In genomic region chr10:79079490-79080355, GRCh38 we compare ENCODE assay signal across 10 cellular contexts. TPM values are rescaled to one million over a fixed set of nuclear protein-coding genes. Genes with fewer than 3 reads are reported as not detected.
DNase-seq lines count a peak whose midpoint lies in the region; ATAC-seq, FAIRE-seq and TF ChIP-seq lines count a peak whose summit lies in the region.
"Had no signal": no experiment of that assay in that cellular context is flagged by ENCODE, and none has a peak within 500 bp of the region (broad histone marks: within the 10 kb centered on the region; RNA-seq: fewer than 3 reads in every experiment).

No MANE protein-coding gene starts in this region.

- DNase-seq in H9 (no peak), astrocyte (ENCODE audit: low read depth) (peak; percentile 68), hepatic stellate cell (ENCODE audit: low spot score) (peak; percentile 85), T-helper 1 cell (no peak)
- no peak for DNase-seq in activated CD4-positive, alpha-beta T cell treated with anti-CD3 and anti-CD28 coated beads for 48 hours
- DNase-seq: cortex of kidney, left colon had no signal

- no peaks in the 10 kb centered on the region for H3K79me1 ChIP-seq in H9 (ENCODE audit: insufficient read depth, low read depth, low read length, poor library complexity, severe bottlenecking)

- H3K4me3 Mint-ChIP-seq in H9 (no peak overlapping the region), astrocyte (ENCODE audit: unreplicated experiment) (peak overlapping the region; percentile 20)

- H3K4ac ChIP-seq in H9 (ENCODE audit: low read depth, low read length), result no peak overlapping the region

- H2AFZ ChIP-seq in H9 (ENCODE audit: low read length), result no peak overlapping the region
- H2AFZ ChIP-seq in astrocyte (ENCODE audit: low read depth, low read length), result no peak overlapping the region

- ATAC-seq in GM21786 (IDR thresholded peaks at IDR 0.05; ENCODE audit: unreplicated experiment) (no peak), GM18517 (IDR thresholded peaks at IDR 0.05; ENCODE audit: unreplicated experiment) (no peak)

- H4K91ac ChIP-seq in H9 (ENCODE audit: insufficient read length, low read depth, low read length), result no peak overlapping the region

- H3K4me1 Mint-ChIP-seq in H9 (peaks cover 67 to 72% of the 10 kb centered on the region in 2 experiments), astrocyte (ENCODE audit: low read depth, unreplicated experiment) (peaks cover 78% of the 10 kb centered on the region)

- H3K56ac ChIP-seq in H9 (ENCODE audit: insufficient read length, low read depth, low read length), result no peak overlapping the region

- H2BK120ac ChIP-seq in H9 (ENCODE audit: low read depth, low read length, poor library complexity, severe bottlenecking), result no peak overlapping the region

- no peak overlapping the region for H2AK5ac ChIP-seq in H9 (ENCODE audit: insufficient read length, low read length)

- H3K36me3 ChIP-seq in astrocyte (ENCODE audit: insufficient read depth, low read length) (no peaks in the 10 kb centered on the region), stomach smooth muscle (ENCODE audit: control insufficient read depth in 2 of 2, insufficient read depth in 2 of 2, low read length in 2 of 2) (no peaks in the 10 kb centered on the region)

- H3K14ac ChIP-seq in H9 (ENCODE audit: insufficient read depth, low read length), result no peak overlapping the region

- H3K9me3 Mint-ChIP-seq in H9 (no peaks in the 10 kb centered on the region), astrocyte (ENCODE audit: unreplicated experiment) (no peaks in the 10 kb centered on the region)

- no peak overlapping the region for H4K5ac ChIP-seq in H9 (ENCODE audit: insufficient read length, low read depth, low read length)

- H4K8ac ChIP-seq in H9 (replicated peaks; ENCODE audit: insufficient read length, low read depth, low read length), result no peak overlapping the region

- no peak overlapping the region for H2BK15ac ChIP-seq in H9 (ENCODE audit: low read depth, low read length)

- no peaks in the 10 kb centered on the region for H3K23me2 ChIP-seq in H9 (ENCODE audit: insufficient read length, low read depth, low read length, poor library complexity, severe bottlenecking)

- H3K4me2 ChIP-seq in H9 (ENCODE audit: insufficient read depth, insufficient read length, low read length), result no peak overlapping the region
- peak overlapping the region; percentile 79 for H3K4me2 ChIP-seq in astrocyte (ENCODE audit: low read length)

- H3K18ac ChIP-seq in H9 (ENCODE audit: insufficient read length, low read depth, low read length), result no peak overlapping the region

- no peak overlapping the region for H2BK5ac ChIP-seq in H9 (ENCODE audit: insufficient read length, low read length)

- H3K4me3 ChIP-seq in astrocyte (ENCODE audit: insufficient read depth, low read depth, low read length) (no peak overlapping the region), stomach smooth muscle (ENCODE audit: low read length in 2 of 2) (peak overlapping the region in 1 of 2 donors; percentile 22)

- no peak overlapping the region for H2BK12ac ChIP-seq in H9 (ENCODE audit: insufficient read length, low read depth, low read length)

- H3T11ph ChIP-seq in H9 (ENCODE audit: low read length), result no peak overlapping the region

- H3K79me2 ChIP-seq in H9 (ENCODE audit: insufficient read depth, low read length) (peaks cover 21% of the 10 kb centered on the region; the same call in 1 of the 2 replicates), astrocyte (ENCODE audit: insufficient read depth, low read length) (peaks cover 100% of the 10 kb centered on the region)

- no CpG with 5 or more reads among the region's 15 CpGs for WGBS in H9 (ENCODE audit: extremely low coverage, insufficient read length, low lambda C conversion rate)

- H3K27ac Mint-ChIP-seq in H9 (peak overlapping the region; percentile 29 to 59 (median 32); a peak in 3 of 7 replicates), astrocyte (ENCODE audit: unreplicated experiment) (peak overlapping the region; percentile 92)

- no peaks in the 10 kb centered on the region; a peak in 3 of 7 replicates for H3K36me3 Mint-ChIP-seq in H9 (ENCODE audit: insufficient read depth in 1 of 3, low read depth in 3 of 3)
- peaks cover 6% of the 10 kb centered on the region for H3K36me3 Mint-ChIP-seq in astrocyte (ENCODE audit: low read depth, unreplicated experiment)

- H3K27me3 Mint-ChIP-seq in H9 (ENCODE audit: low read depth), result peaks cover 1% of the 10 kb centered on the region; the same call in 1 of the 2 replicates
- H3K27me3 Mint-ChIP-seq in astrocyte (ENCODE audit: low read depth, unreplicated experiment), result no peaks in the 10 kb centered on the region

- H3K9ac ChIP-seq in H9 (ENCODE audit: extremely low read depth, insufficient read length, low read length) (no peak overlapping the region), astrocyte (ENCODE audit: low read length) (peak overlapping the region; percentile 84), stomach smooth muscle (ENCODE audit: low read length in 2 of 2) (peak overlapping the region in 1 of 2 donors; percentile 21)

- no peak overlapping the region for H3K27ac ChIP-seq in H9 (ENCODE audit: insufficient read length, low read depth, low read length)
- H3K27ac ChIP-seq in astrocyte (ENCODE audit: low read depth, low read length), result peak overlapping the region; percentile 97
- H3K27ac ChIP-seq in stomach smooth muscle (ENCODE audit: low read length), result peak overlapping the region; percentile 18

- H3K9me3 ChIP-seq in H9 (ENCODE audit: control insufficient read depth, low read depth, low read length) (no peaks in the 10 kb centered on the region), astrocyte (ENCODE audit: insufficient read depth, low read depth, low read length) (no peaks in the 10 kb centered on the region), stomach smooth muscle (ENCODE audit: control insufficient read depth in 2 of 2, low read length in 2 of 2) (no peaks in the 10 kb centered on the region)

- H3K4me1 ChIP-seq in H9 (ENCODE audit: insufficient read depth, low read length), result peaks cover 10% of the 10 kb centered on the region
- H3K4me1 ChIP-seq in astrocyte (ENCODE audit: insufficient read depth, low read length), result peaks cover 91% of the 10 kb centered on the region
- peaks cover 95% of the 10 kb centered on the region for H3K4me1 ChIP-seq in stomach smooth muscle (ENCODE audit: control insufficient read depth, insufficient read depth, low read length)

- TF ChIP-seq CTCF in H9 (conservative IDR thresholded peaks at IDR 0.05), result no peak
- TF ChIP-seq CTCF in astrocyte (IDR thresholded peaks at IDR 0.05; ENCODE audit: insufficient read depth, low read depth, low read length), result no peak

- H3K23ac ChIP-seq in H9 (ENCODE audit: insufficient read length, low read depth, low read length), result no peak overlapping the region

- no peaks in the 10 kb centered on the region for H3K27me3 ChIP-seq in H9 (ENCODE audit: insufficient read depth, low read length)
- H3K27me3 ChIP-seq in astrocyte (ENCODE audit: insufficient read depth, low read length), result no peaks in the 10 kb centered on the region
- no peaks in the 10 kb centered on the region for H3K27me3 ChIP-seq in stomach smooth muscle (ENCODE audit: control insufficient read depth in 1 of 2, insufficient read depth in 2 of 2, low read length in 2 of 2)

- H4K20me1 ChIP-seq in H9 (ENCODE audit: control insufficient read depth, insufficient read depth, insufficient read length) (peaks cover 2% of the 10 kb centered on the region), astrocyte (ENCODE audit: insufficient read depth, low read length) (peaks cover 84% of the 10 kb centered on the region)

- H2BK20ac ChIP-seq in H9 (ENCODE audit: low read depth, low read length, poor library complexity, severe bottlenecking), result no peak overlapping the region

- FAIRE-seq in astrocyte (lab: Jason Lieb, UNC), result no peak

RNA-seq across cellular contexts. Expression of gene ZMIZ1, which starts 11.0 kb away (rescaled TPM):
- total RNA-seq in H9 (2021) (31.8 and 36.9 TPM in 2 replicates), astrocyte (45.5 and 49.7 TPM in 2 replicates)

Comparison
In these comparisons a context has a peak if more than half of its experiments do, and no peak if none do; other contexts are left out.
1. DNase-seq: peak in astrocyte (single experiment) and hepatic stellate cell (single experiment); none in H9 (single experiment), T-helper 1 cell (0 of 5) and activated CD4-positive, alpha-beta T cell treated with anti-CD3 and anti-CD28 coated beads for 48 hours (single experiment).